In genomic region chr1:169513208-169513607, GRCh38 we compare ENCODE assay signal across 1 cellular context.
TF ChIP-seq lines count a peak whose summit lies in the region.

No MANE protein-coding gene starts in this region.

TF ChIP-seq in GM23338, 12 proteins besides CTCF, POLR2A, EP300 and RAD21:
- TF ChIP-seq EZH2 (IDR thresholded peaks at IDR 0.05; ENCODE audit: low read depth, unreplicated experiment) (no peak), NANOG (IDR thresholded peaks at IDR 0.05; ENCODE audit: borderline replicate concordance) (no peak), REST (IDR thresholded peaks at IDR 0.05; ENCODE audit: unreplicated experiment) (no peak), ZNF462 (CRISPR knock-in tag; IDR thresholded peaks at IDR 0.05) (no peak), ETS1 (IDR thresholded peaks at IDR 0.05) (no peak), CREB1 (CRISPR knock-in tag; IDR thresholded peaks at IDR 0.05; ENCODE audit: low read depth) (no peak), ZNF114 (CRISPR knock-in tag; IDR thresholded peaks at IDR 0.05) (no peak), JUNB (IDR thresholded peaks at IDR 0.05; ENCODE audit: unreplicated experiment) (no peak), ZNF331 (CRISPR knock-in tag; IDR thresholded peaks at IDR 0.05; ENCODE audit: low read depth) (no peak), STAT1 (IDR thresholded peaks at IDR 0.05; ENCODE audit: unreplicated experiment) (no peak), EZH2phosphoT487 (IDR thresholded peaks at IDR 0.05; ENCODE audit: unreplicated experiment) (no peak), POLR2AphosphoS5 (IDR thresholded peaks at IDR 0.05; ENCODE audit: low read depth) (no peak)
